ENCODE assay signal across 2 cellular contexts in genomic region chr9:94915476-94916450, GRCh38.
TF ChIP-seq lines count a peak whose summit lies in the region.

No MANE protein-coding gene starts in this region.

TF ChIP-seq in HepG2, 621 proteins besides CTCF, POLR2A, EP300 and RAD21:
- TF ChIP-seq, protein P1, sequence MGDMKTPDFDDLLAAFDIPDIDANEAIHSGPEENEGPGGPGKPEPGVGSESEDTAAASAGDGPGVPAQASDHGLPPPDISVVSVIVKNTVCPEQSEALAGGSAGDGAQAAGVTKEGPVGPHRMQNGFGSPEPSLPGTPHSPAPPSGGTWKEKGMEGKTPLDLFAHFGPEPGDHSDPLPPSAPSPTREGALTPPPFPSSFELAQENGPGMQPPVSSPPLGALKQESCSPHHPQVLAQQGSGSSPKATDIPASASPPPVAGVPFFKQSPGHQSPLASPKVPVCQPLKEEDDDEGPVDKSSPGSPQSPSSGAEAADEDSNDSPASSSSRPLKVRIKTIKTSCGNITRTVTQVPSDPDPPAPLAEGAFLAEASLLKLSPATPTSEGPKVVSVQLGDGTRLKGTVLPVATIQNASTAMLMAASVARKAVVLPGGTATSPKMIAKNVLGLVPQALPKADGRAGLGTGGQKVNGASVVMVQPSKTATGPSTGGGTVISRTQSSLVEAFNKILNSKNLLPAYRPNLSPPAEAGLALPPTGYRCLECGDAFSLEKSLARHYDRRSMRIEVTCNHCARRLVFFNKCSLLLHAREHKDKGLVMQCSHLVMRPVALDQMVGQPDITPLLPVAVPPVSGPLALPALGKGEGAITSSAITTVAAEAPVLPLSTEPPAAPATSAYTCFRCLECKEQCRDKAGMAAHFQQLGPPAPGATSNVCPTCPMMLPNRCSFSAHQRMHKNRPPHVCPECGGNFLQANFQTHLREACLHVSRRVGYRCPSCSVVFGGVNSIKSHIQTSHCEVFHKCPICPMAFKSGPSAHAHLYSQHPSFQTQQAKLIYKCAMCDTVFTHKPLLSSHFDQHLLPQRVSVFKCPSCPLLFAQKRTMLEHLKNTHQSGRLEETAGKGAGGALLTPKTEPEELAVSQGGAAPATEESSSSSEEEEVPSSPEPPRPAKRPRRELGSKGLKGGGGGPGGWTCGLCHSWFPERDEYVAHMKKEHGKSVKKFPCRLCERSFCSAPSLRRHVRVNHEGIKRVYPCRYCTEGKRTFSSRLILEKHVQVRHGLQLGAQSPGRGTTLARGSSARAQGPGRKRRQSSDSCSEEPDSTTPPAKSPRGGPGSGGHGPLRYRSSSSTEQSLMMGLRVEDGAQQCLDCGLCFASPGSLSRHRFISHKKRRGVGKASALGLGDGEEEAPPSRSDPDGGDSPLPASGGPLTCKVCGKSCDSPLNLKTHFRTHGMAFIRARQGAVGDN (CRISPR knock-in tag; IDR thresholded peaks at IDR 0.05), result peak; percentile 19; the same call in 1 of the 2 replicates
- no peak for TF ChIP-seq HNF4G (IDR thresholded peaks at IDR 0.05; ENCODE audit: borderline replicate concordance, low read depth, low read length)
- TF ChIP-seq HNF4G (CRISPR knock-in tag; IDR thresholded peaks at IDR 0.05; ENCODE audit: borderline replicate concordance, low read depth), result no peak
- TF ChIP-seq MBNL3 (CRISPR knock-in tag; conservative IDR thresholded peaks at IDR 0.05), result no peak
- no peak for TF ChIP-seq ZSCAN21 (CRISPR knock-in tag; IDR thresholded peaks at IDR 0.05; ENCODE audit: borderline replicate concordance)

TF ChIP-seq in H1, 55 proteins besides CTCF, POLR2A, EP300 and RAD21:
- TF ChIP-seq ASH2L (IDR thresholded peaks at IDR 0.05; ENCODE audit: low read length) (no peak), HDAC6 (IDR thresholded peaks at IDR 0.05; ENCODE audit: low read depth, low read length) (no peak), SUZ12 (IDR thresholded peaks at IDR 0.05; ENCODE audit: low read length) (no peak), YY1 (IDR thresholded peaks at IDR 0.05; ENCODE audit: low read depth, low read length) (no peak), SP4 (IDR thresholded peaks at IDR 0.05; ENCODE audit: low read length) (no peak), CHD2 (IDR thresholded peaks at IDR 0.05; ENCODE audit: low read length) (no peak), TEAD4 (IDR thresholded peaks at IDR 0.05; ENCODE audit: low read depth, low read length) (no peak), PHF8 (conservative IDR thresholded peaks at IDR 0.05; ENCODE audit: low read depth, low read length) (no peak), BACH1 (IDR thresholded peaks at IDR 0.05; ENCODE audit: low read length) (no peak)
